Comparison of ENCODE assay signal across 1 cellular context in genomic region chr4:74654230-74654681, GRCh38.
TF ChIP-seq lines count a peak whose summit lies in the region.

No MANE protein-coding gene starts in this region.

TF ChIP-seq in HepG2, 621 proteins besides CTCF, POLR2A, EP300 and RAD21 (continued from another document and continues in another):
- TF ChIP-seq ZBTB33 (CRISPR knock-in tag; IDR thresholded peaks at IDR 0.05) (peak; percentile 58; the same call in 1 of the 2 replicates), SAFB2 (CRISPR knock-in tag; IDR thresholded peaks at IDR 0.05; ENCODE audit: borderline replicate concordance, low read depth) (no peak), FOXP1 (IDR thresholded peaks at IDR 0.05) (no peak), FOXP1 (CRISPR knock-in tag; IDR thresholded peaks at IDR 0.05) (peak; percentile 88), ZNF749 (CRISPR knock-in tag; IDR thresholded peaks at IDR 0.05; ENCODE audit: borderline replicate concordance) (peak; percentile 48; the same call in 1 of the 2 replicates), DR1 (CRISPR knock-in tag; IDR thresholded peaks at IDR 0.05) (no peak), ZNF878 (CRISPR knock-in tag; IDR thresholded peaks at IDR 0.05) (peak; percentile 72), REST (IDR thresholded peaks at IDR 0.05; ENCODE audit: borderline replicate concordance in 1 of 2, low read depth in 1 of 2, low read length in 2 of 2) (peak in 1 of 2 experiments; percentile 70; a peak in 2 of 4 replicates), RORA (CRISPR knock-in tag; IDR thresholded peaks at IDR 0.05) (0 out of 2 replicates have a peak, but pooled peaks have one; percentile 56), CHD2 (IDR thresholded peaks at IDR 0.05; ENCODE audit: low read depth, low read length) (no peak), ADNP (CRISPR knock-in tag; IDR thresholded peaks at IDR 0.05) (no peak), CCDC6 (CRISPR knock-in tag; IDR thresholded peaks at IDR 0.05) (peak; percentile 85; the same call in 1 of the 2 replicates), HOXA5 (CRISPR knock-in tag; IDR thresholded peaks at IDR 0.05) (peak; percentile 75), ZNF605 (CRISPR knock-in tag; IDR thresholded peaks at IDR 0.05) (peak; percentile 21; the same call in 1 of the 2 replicates), DRAP1 (CRISPR knock-in tag; IDR thresholded peaks at IDR 0.05) (peak; percentile 70; the same call in 1 of the 2 replicates), ZNF780A (CRISPR knock-in tag; IDR thresholded peaks at IDR 0.05) (peak; percentile 63; the same call in 1 of the 2 replicates), SMYD3 (CRISPR knock-in tag; IDR thresholded peaks at IDR 0.05) (0 out of 2 replicates have a peak, but pooled peaks have one; percentile 66), ZNF513 (CRISPR knock-in tag; conservative IDR thresholded peaks at IDR 0.05) (no peak), ARID3A (IDR thresholded peaks at IDR 0.05; ENCODE audit: low read depth, low read length) (peak; percentile 86), WIZ (CRISPR knock-in tag; IDR thresholded peaks at IDR 0.05) (peak; percentile 66; the same call in 1 of the 2 replicates), ELF1 (CRISPR knock-in tag; IDR thresholded peaks at IDR 0.05) (peak; percentile 54; the same call in 1 of the 2 replicates), HMGXB3 (CRISPR knock-in tag; IDR thresholded peaks at IDR 0.05; ENCODE audit: borderline replicate concordance) (peak; percentile 79; the same call in 1 of the 2 replicates), KDM6A (CRISPR knock-in tag; IDR thresholded peaks at IDR 0.05; ENCODE audit: low read depth) (peak; percentile 79; the same call in 1 of the 2 replicates), KLF13 (CRISPR knock-in tag; IDR thresholded peaks at IDR 0.05) (no peak), ZNF205 (CRISPR knock-in tag; IDR thresholded peaks at IDR 0.05) (peak; percentile 65; the same call in 1 of the 2 replicates), ZNF556 (CRISPR knock-in tag; IDR thresholded peaks at IDR 0.05; ENCODE audit: borderline replicate concordance) (peak; percentile 50; the same call in 1 of the 2 replicates), THRA (CRISPR knock-in tag; IDR thresholded peaks at IDR 0.05; ENCODE audit: borderline replicate concordance) (peak; percentile 80; the same call in 1 of the 2 replicates), ATF3 (CRISPR knock-in tag; IDR thresholded peaks at IDR 0.05) (peak; percentile 97), RBAK (CRISPR knock-in tag; IDR thresholded peaks at IDR 0.05) (peak; percentile 83), DDIT3 (CRISPR knock-in tag; IDR thresholded peaks at IDR 0.05) (peak; percentile 96), RBFOX2 (IDR thresholded peaks at IDR 0.05; ENCODE audit: low read depth, low read length) (peak; percentile 48), ZNF12 (CRISPR knock-in tag; IDR thresholded peaks at IDR 0.05) (0 out of 2 replicates have a peak, but pooled peaks have one; percentile 58), FOSL2 (CRISPR knock-in tag; IDR thresholded peaks at IDR 0.05) (peak; percentile 98), ZNF546 (CRISPR knock-in tag; conservative IDR thresholded peaks at IDR 0.05) (no peak), SMAD9 (CRISPR knock-in tag; IDR thresholded peaks at IDR 0.05) (no peak), ZNF414 (CRISPR knock-in tag; IDR thresholded peaks at IDR 0.05) (peak; percentile 39; the same call in 1 of the 2 replicates), HOXD1 (CRISPR knock-in tag; IDR thresholded peaks at IDR 0.05) (0 out of 2 replicates have a peak, but pooled peaks have one; percentile 60), ZNF768 (CRISPR knock-in tag; IDR thresholded peaks at IDR 0.05) (no peak), FIP1L1 (IDR thresholded peaks at IDR 0.05; ENCODE audit: borderline replicate concordance, insufficient read depth, low read depth, low read length) (no peak), KLF11 (CRISPR knock-in tag; IDR thresholded peaks at IDR 0.05) (0 out of 2 replicates have a peak, but pooled peaks have one; percentile 65), GATAD1 (CRISPR knock-in tag; IDR thresholded peaks at IDR 0.05) (peak; percentile 60; the same call in 1 of the 2 replicates), ZNF317 (CRISPR knock-in tag; IDR thresholded peaks at IDR 0.05) (0 out of 2 replicates have a peak, but pooled peaks have one; percentile 51), ZKSCAN8 (CRISPR knock-in tag; IDR thresholded peaks at IDR 0.05; ENCODE audit: borderline replicate concordance) (peak; percentile 92), SOX6 (IDR thresholded peaks at IDR 0.05) (no peak), SOX6 (CRISPR knock-in tag; IDR thresholded peaks at IDR 0.05) (peak; percentile 98), ZNF530 (CRISPR knock-in tag; IDR thresholded peaks at IDR 0.05; ENCODE audit: low read depth) (no peak), TEF (CRISPR knock-in tag; IDR thresholded peaks at IDR 0.05) (no peak), ZNF747 (CRISPR knock-in tag; IDR thresholded peaks at IDR 0.05; ENCODE audit: borderline replicate concordance) (no peak)
